ENCODE assay signal across 10 cellular contexts in the genomic region with DNA sequence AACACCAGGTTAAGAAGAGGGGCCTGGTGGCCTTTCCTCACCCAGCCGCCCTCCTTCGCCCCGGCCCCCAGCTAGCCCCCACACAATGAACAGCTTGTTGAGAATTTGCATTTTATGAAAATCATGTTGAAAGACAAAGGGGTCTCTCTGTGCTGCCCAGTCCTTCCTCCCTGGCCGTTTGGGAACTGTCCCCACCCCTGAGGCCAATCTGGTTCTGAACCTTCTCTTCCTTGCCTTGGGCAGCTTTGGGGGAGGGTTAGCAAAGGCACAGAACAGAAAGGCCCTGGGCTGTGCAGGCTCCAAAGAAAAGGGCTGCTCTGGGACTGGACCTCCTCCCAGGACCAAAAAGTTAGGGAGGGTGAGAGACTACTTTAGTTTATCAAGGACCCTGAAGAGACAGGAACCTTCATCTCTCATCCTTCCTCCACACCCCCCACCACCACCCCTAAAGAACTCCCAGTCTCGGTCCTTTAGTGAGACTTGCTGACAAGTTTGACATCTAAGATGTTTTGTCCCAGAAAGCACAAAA. TPM values are rescaled to one million over a fixed set of nuclear protein-coding genes. Genes with fewer than 3 reads are reported as not detected.
A peak's percentile ranks its signal among the peaks of the same experiment; 100 is the strongest.
DNase-seq lines count a peak whose midpoint lies in the region; ATAC-seq and TF ChIP-seq lines count a peak whose summit lies in the region.
"Had no signal": no experiment of that assay in that cellular context is flagged by ENCODE, and none has a peak within 500 bp of the region (broad histone marks: within the 10 kb centered on the region; RNA-seq: fewer than 3 reads in every experiment).

No MANE protein-coding gene starts in this region.

- H3K27ac ChIP-seq in left ventricle myocardium inferior (replicated peaks): peak overlapping the region; percentile 97
- H3K27ac ChIP-seq in uterus: peak overlapping the region; percentile 94 to 95

- H3K36me3 ChIP-seq in left ventricle myocardium inferior (peaks cover 21% of the 10 kb centered on the region), uterus (no peaks in the 10 kb centered on the region)

- peak overlapping the region; percentile 80 for H3K4me3 Mint-ChIP-seq in dendritic cell treated with granulocyte-macrophage colony-stimulating factor and Interleukin-4, amounts not matched to agents 40 ng/mL and 50 ng/mL, for 4 days
- peak overlapping the region; percentile 89 to 97 (median 95) for H3K4me3 Mint-ChIP-seq in naive B cell

- ATAC-seq in left cardiac atrium (no peak), naive B cell (ENCODE audit: low read depth in 2 of 2) (no peak)

- peak overlapping the region; percentile 84 for H3K27ac Mint-ChIP-seq in dendritic cell treated with granulocyte-macrophage colony-stimulating factor and Interleukin-4, amounts not matched to agents 40 ng/mL and 50 ng/mL, for 4 days
- peak overlapping the region; percentile 98 to 100 (median 99) for H3K27ac Mint-ChIP-seq in naive B cell

- TF ChIP-seq POLR2A in uterus (IDR thresholded peaks at IDR 0.05): no peak

- TF ChIP-seq CTCF in left ventricle myocardium inferior (IDR thresholded peaks at IDR 0.05; ENCODE audit: borderline replicate concordance): no peak
- no peak for TF ChIP-seq CTCF in uterus (IDR thresholded peaks at IDR 0.05)

- no peaks in the 10 kb centered on the region for H3K9me3 ChIP-seq in left ventricle myocardium inferior (replicated peaks)
- H3K9me3 ChIP-seq in uterus: no peaks in the 10 kb centered on the region

- H3K27me3 ChIP-seq in left ventricle myocardium inferior (ENCODE audit: low read depth) (peaks cover 31% of the 10 kb centered on the region), uterus (no peaks in the 10 kb centered on the region)

- H3K4me1 ChIP-seq in left ventricle myocardium inferior (peaks cover 72% of the 10 kb centered on the region), uterus (peaks cover 0 to 6% of the 10 kb centered on the region in 2 donors)

- peak overlapping the region; percentile 86 for H3K4me3 ChIP-seq in left ventricle myocardium inferior
- H3K4me3 ChIP-seq in uterus: peak overlapping the region; percentile 72 to 89

- H3K4me1 Mint-ChIP-seq in dendritic cell treated with granulocyte-macrophage colony-stimulating factor and Interleukin-4, amounts not matched to agents 40 ng/mL and 50 ng/mL, for 4 days (ENCODE audit: low read depth): peaks cover 59% of the 10 kb centered on the region
- peaks cover 31 to 42% (median 34%) of the 10 kb centered on the region in 3 donors for H3K4me1 Mint-ChIP-seq in naive B cell

- no peaks in the 10 kb centered on the region for H3K9me3 Mint-ChIP-seq in dendritic cell treated with granulocyte-macrophage colony-stimulating factor and Interleukin-4, amounts not matched to agents 40 ng/mL and 50 ng/mL, for 4 days
- no peaks in the 10 kb centered on the region for H3K9me3 Mint-ChIP-seq in naive B cell

- DNase-seq in left ventricle myocardium inferior (no peak), left cardiac atrium (no peak), naive B cell (no peak), uterus (no peak), RKO (ENCODE audit: low spot score) (no peak), DMS153 treated with DMSO at 0.1 percent for 48 hours (lab: John Stamatoyannopoulos, UW; ENCODE audit: unreplicated experiment) (no peak), hippocampal formation (lab: John Stamatoyannopoulos, UW) (no peak)
- DNase-seq: SHP77 had no signal

- H3K36me3 Mint-ChIP-seq in dendritic cell treated with granulocyte-macrophage colony-stimulating factor and Interleukin-4, amounts not matched to agents 40 ng/mL and 50 ng/mL, for 4 days (ENCODE audit: low read depth): peaks cover 6% of the 10 kb centered on the region
- H3K36me3 Mint-ChIP-seq in naive B cell: no peaks in the 10 kb centered on the region

- intact Hi-C loops in left ventricle myocardium inferior (cut with micrococcal nuclease): no loop called here
- intact Hi-C loops in left cardiac atrium (cut with DNase I): loop anchor here in 1 of 2 donors (10.0 kb wide), 1 partner anchor 117 kb away; no protein-coding TSS in a partner anchor
- intact Hi-C loops in dendritic cell treated with granulocyte-macrophage colony-stimulating factor and Interleukin-4, amounts not matched to agents 40 ng/mL and 50 ng/mL, for 4 days (cut with micrococcal nuclease): no loop called here
- intact Hi-C loops in uterus (cut with DNase I; ENCODE audit: low total_unique reads): no loop called here

- peaks cover 54% of the 10 kb centered on the region for H3K27me3 Mint-ChIP-seq in dendritic cell treated with granulocyte-macrophage colony-stimulating factor and Interleukin-4, amounts not matched to agents 40 ng/mL and 50 ng/mL, for 4 days
- H3K27me3 Mint-ChIP-seq in naive B cell: no peaks in the 10 kb centered on the region

RNA-seq across cellular contexts. Expression of gene TAMALIN, which starts 1.3 kb away (rescaled TPM):
- total RNA-seq in left ventricle myocardium inferior (20.0 TPM), left cardiac atrium (10 to 100 TPM; 25.3 to 44.0 TPM), uterus (100 to 1,000 TPM in 1 of 4 donors, 10 to 100 TPM in 2, 1 to 10 TPM in 1; 6.4 to 153 (median 42.1) TPM)
- polyA plus RNA-seq in naive B cell (ENCODE audit: low read depth in 6 of 6): 10 to 100 TPM in 5 of 6 donors, 1 to 10 TPM in 1; 2.9 to 28.7 (median 16.9) TPM
- total RNA-seq: bronchial epithelial cell had no signal

RNA-seq across cellular contexts. Expression of gene NR4A1, which starts 43.2 kb away (rescaled TPM):
- total RNA-seq in left ventricle myocardium inferior: 55.5 TPM
- total RNA-seq in left cardiac atrium: 100 to 1,000 TPM in 1 of 2 donors, 10 to 100 TPM in 1; 85.6 to 172 TPM
- polyA plus RNA-seq in naive B cell (ENCODE audit: low read depth in 6 of 6): 10 to 100 TPM in 4 of 6 donors, 1 to 10 TPM in 2; 6.7 to 24.9 (median 12.6) TPM
- 100 to 1,000 TPM in 3 of 4 donors, 10 to 100 TPM in 1; 31.7 to 297 (median 135) TPM for total RNA-seq in uterus

RNA-seq across cellular contexts. Expression of gene ACVR1B, which starts 56.5 kb away (rescaled TPM):
- total RNA-seq in left ventricle myocardium inferior (8.5 TPM), left cardiac atrium (10 to 100 TPM; 13.0 to 19.3 TPM), uterus (10 to 100 TPM in 3 of 4 donors, 1 to 10 TPM in 1; 2.6 to 31.6 (median 14.4) TPM)
- 1 to 10 TPM in 1 of 6 donors, under 1 TPM in 4, not detected in 1; 0.43 to 1.1 (median 0.51) TPM for polyA plus RNA-seq in naive B cell (ENCODE audit: low read depth in 6 of 6)
